Comparison of ENCODE assay signal across 10 cellular contexts in genomic region chr4:119729815-119730643, GRCh38.
DNase-seq lines count a peak whose midpoint lies in the region; ATAC-seq and TF ChIP-seq lines count a peak whose summit lies in the region.
"Had no signal": no experiment of that assay in that cellular context is flagged by ENCODE, and none has a peak within 500 bp of the region (broad histone marks: within the 10 kb centered on the region; RNA-seq: fewer than 3 reads in every experiment).

No MANE protein-coding gene starts in this region.

- H2AFZ ChIP-seq in osteoblast (ENCODE audit: low read length): no peak overlapping the region

- peaks cover 83% of the 10 kb centered on the region for H3K4me1 Mint-ChIP-seq in Calu3 (ENCODE audit: low read depth, unreplicated experiment)
- H3K4me1 Mint-ChIP-seq in WTC11: peaks cover 26% of the 10 kb centered on the region
- H3K4me1 Mint-ChIP-seq: stimulated activated memory B cell treated with anti-CD40 and anti-IgM and Interleukin-4, amounts not matched to agents 10 μg/mL and 1 μg/mL and 100 μg/mL, for 72 hours had no signal

- no peak for ATAC-seq in HG03571 (IDR thresholded peaks at IDR 0.05; ENCODE audit: unreplicated experiment)
- ATAC-seq in GM18502 (IDR thresholded peaks at IDR 0.05; ENCODE audit: poor library complexity, unreplicated experiment): no peak
- no peak for ATAC-seq in GM21526 (IDR thresholded peaks at IDR 0.05; ENCODE audit: low FRiP score, unreplicated experiment)
- ATAC-seq in WTC11: no peak
- ATAC-seq: stimulated activated memory B cell treated with anti-CD40 and anti-IgM and Interleukin-4, amounts not matched to agents 10 μg/mL and 1 μg/mL and 100 μg/mL, for 72 hours had no signal

- DNase-seq in Calu3 (peak; percentile 77), NCI-H460 (ENCODE audit: extremely low read depth, low read depth) (peak; percentile 40), epithelial cell of prostate (ENCODE audit: low read depth, low spot score) (peak; percentile 65), osteoblast (ENCODE audit: insufficient read length, low spot score, missing footprints) (peak; percentile 64), WTC11 (ENCODE audit: low spot score) (no peak)

- intact Hi-C loops in Calu3 (cut with micrococcal nuclease; ENCODE audit: unreplicated experiment): loop anchor here (1.0 to 5.0 kb wide), 5 partner anchors 32 to 317 kb away; partner anchors contain the start of gene PDE5A

- peaks cover 23% of the 10 kb centered on the region for H3K36me3 Mint-ChIP-seq in Calu3 (ENCODE audit: insufficient read depth, unreplicated experiment)
- H3K36me3 Mint-ChIP-seq in WTC11: peaks cover 6% of the 10 kb centered on the region; the same call in 1 of the 2 replicates
- H3K36me3 Mint-ChIP-seq: brain; stimulated activated memory B cell treated with anti-CD40 and anti-IgM and Interleukin-4, amounts not matched to agents 10 μg/mL and 1 μg/mL and 100 μg/mL, for 72 hours had no signal

- H3K4me1 ChIP-seq in osteoblast (ENCODE audit: insufficient read depth, low read length): peaks cover 72% of the 10 kb centered on the region

- CTCF ChIA-PET in Calu3 (lab: Charles Lee): interaction anchor here (0.6 to 2.0 kb wide), 3 partner anchors 101 to 171 kb away, joined by 4 to 15 read pairs (median 4); partner anchors contain the start of gene PDE5A
- CTCF ChIA-PET in WTC11 (lab: Charles Lee): no interaction called here

- no peaks in the 10 kb centered on the region for H3K9me3 ChIP-seq in osteoblast (ENCODE audit: low read depth, low read length)

- H4K20me1 ChIP-seq in osteoblast (ENCODE audit: insufficient read depth, low read length): no peaks in the 10 kb centered on the region

- H3K4me3 ChIP-seq in osteoblast (ENCODE audit: insufficient read depth, low read length): no peak overlapping the region

- peaks cover 2% of the 10 kb centered on the region for H3K9me3 Mint-ChIP-seq in Calu3 (ENCODE audit: low read depth, unreplicated experiment)
- H3K9me3 Mint-ChIP-seq in WTC11: peaks cover 13% of the 10 kb centered on the region
- H3K9me3 Mint-ChIP-seq: stimulated activated memory B cell treated with anti-CD40 and anti-IgM and Interleukin-4, amounts not matched to agents 10 μg/mL and 1 μg/mL and 100 μg/mL, for 72 hours had no signal

- BruUV-seq in Calu3 (replicated peaks; lab: Mats Ljungman, UMichigan): no TSS peak

- H3K27ac ChIP-seq in epithelial cell of prostate (peak overlapping the region; percentile 83), osteoblast (ENCODE audit: low read depth, low read length) (peak overlapping the region; percentile 92)

- H3K27ac Mint-ChIP-seq in Calu3 (ENCODE audit: unreplicated experiment): peak overlapping the region; percentile 96
- H3K27ac Mint-ChIP-seq in WTC11: no peak overlapping the region
- H3K27ac Mint-ChIP-seq: stimulated activated memory B cell treated with anti-CD40 and anti-IgM and Interleukin-4, amounts not matched to agents 10 μg/mL and 1 μg/mL and 100 μg/mL, for 72 hours had no signal

- no peaks in the 10 kb centered on the region for H3K27me3 ChIP-seq in osteoblast (ENCODE audit: insufficient read depth, low read length)

- H3K36me3 ChIP-seq in osteoblast (ENCODE audit: insufficient read depth, low read length): no peaks in the 10 kb centered on the region

- H3K79me2 ChIP-seq in osteoblast (ENCODE audit: insufficient read depth, low read length): no peaks in the 10 kb centered on the region

- no peaks in the 10 kb centered on the region for H3K27me3 Mint-ChIP-seq in Calu3 (ENCODE audit: unreplicated experiment)
- no peaks in the 10 kb centered on the region for H3K27me3 Mint-ChIP-seq in WTC11 (ENCODE audit: low read depth)
- H3K27me3 Mint-ChIP-seq: stimulated activated memory B cell treated with anti-CD40 and anti-IgM and Interleukin-4, amounts not matched to agents 10 μg/mL and 1 μg/mL and 100 μg/mL, for 72 hours had no signal

- H3K4me2 ChIP-seq in osteoblast (ENCODE audit: insufficient read depth, low read length): peak overlapping the region; percentile 18

- TF ChIP-seq CTCF in Calu3 (IDR thresholded peaks at IDR 0.05; ENCODE audit: unreplicated experiment): no peak
- TF ChIP-seq CTCF in osteoblast (IDR thresholded peaks at IDR 0.05; ENCODE audit: extremely low read depth, low read depth, low read length): no peak
- no peak for TF ChIP-seq CTCF in WTC11 (IDR thresholded peaks at IDR 0.05)

- H3K4me3 Mint-ChIP-seq in Calu3 (ENCODE audit: low read depth, unreplicated experiment) (peak overlapping the region; percentile 28), WTC11 (no peak overlapping the region)
- H3K4me3 Mint-ChIP-seq: brain; stimulated activated memory B cell treated with anti-CD40 and anti-IgM and Interleukin-4, amounts not matched to agents 10 μg/mL and 1 μg/mL and 100 μg/mL, for 72 hours had no signal

- POLR2A ChIA-PET in WTC11 (lab: Charles Lee): no interaction called here

TF ChIP-seq in WTC11, 78 proteins besides CTCF, POLR2A, EP300 and RAD21 (continues in another document):
- TF ChIP-seq ZNF423 (CRISPR knock-in tag; IDR thresholded peaks at IDR 0.05) (no peak), MYBL2 (CRISPR knock-in tag; IDR thresholded peaks at IDR 0.05) (no peak), PRDM15 (CRISPR knock-in tag; IDR thresholded peaks at IDR 0.05) (no peak), E2F4 (CRISPR knock-in tag; IDR thresholded peaks at IDR 0.05; ENCODE audit: borderline replicate concordance, low read depth) (no peak), ESRRA (CRISPR knock-in tag; IDR thresholded peaks at IDR 0.05; ENCODE audit: borderline replicate concordance) (no peak), HMGA2 (CRISPR knock-in tag; IDR thresholded peaks at IDR 0.05) (no peak), ZNF671 (CRISPR knock-in tag; IDR thresholded peaks at IDR 0.05) (no peak), ZBTB43 (CRISPR knock-in tag; IDR thresholded peaks at IDR 0.05) (no peak), GABPB1 (CRISPR knock-in tag; IDR thresholded peaks at IDR 0.05) (no peak), KAT7 (CRISPR knock-in tag; IDR thresholded peaks at IDR 0.05; ENCODE audit: borderline replicate concordance) (no peak), ATF1 (CRISPR knock-in tag; IDR thresholded peaks at IDR 0.05) (no peak), ZNF512 (CRISPR knock-in tag; IDR thresholded peaks at IDR 0.05; ENCODE audit: borderline replicate concordance) (no peak)
